8 cellular contexts compared by ENCODE assay signal in the genomic region with DNA sequence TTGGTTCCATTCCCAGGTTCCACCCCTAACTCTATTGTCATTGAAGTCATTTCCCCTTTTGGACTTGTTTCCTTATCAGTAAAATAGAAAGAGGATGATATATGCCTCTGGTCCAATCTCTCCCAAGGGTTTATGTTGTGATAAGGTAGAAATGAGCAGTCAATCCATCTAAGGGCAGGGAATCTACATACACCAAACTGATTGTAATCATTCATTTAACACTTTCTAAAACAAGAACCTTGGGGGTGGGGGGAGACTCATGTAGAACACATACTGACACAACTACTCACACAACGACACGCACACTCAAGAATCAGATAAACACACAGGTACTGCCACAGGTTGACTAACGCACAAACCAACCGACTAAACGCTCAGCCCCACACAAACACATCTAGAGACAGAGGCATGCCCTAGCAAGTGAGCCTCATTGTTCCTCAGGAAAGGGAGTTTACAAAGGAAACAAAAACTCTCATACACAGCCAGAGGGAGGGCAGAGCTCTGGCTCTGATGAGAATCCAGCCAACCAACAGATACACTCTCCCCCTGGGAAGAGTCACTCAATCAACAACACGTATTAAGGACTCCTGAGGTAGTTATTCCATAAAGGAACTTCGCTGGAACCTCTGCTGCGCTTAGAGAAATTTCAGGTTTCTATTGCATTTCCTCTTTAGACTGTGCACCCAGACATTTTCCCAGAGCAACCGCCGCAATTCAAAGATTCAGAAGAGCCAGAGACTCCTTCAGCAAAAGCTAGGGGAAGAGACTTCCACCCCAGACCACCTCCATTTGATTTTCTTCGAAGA. TPM values are rescaled to one million over a fixed set of nuclear protein-coding genes. Genes with fewer than 3 reads are reported as not detected.
DNase-seq lines count a peak whose midpoint lies in the region; ATAC-seq and TF ChIP-seq lines count a peak whose summit lies in the region.

No MANE protein-coding gene starts in this region.

- H3K27me3 ChIP-seq in RWPE2 (ENCODE audit: insufficient read depth, poor library complexity, severe bottlenecking) (no peaks in the 10 kb centered on the region), esophagus (ENCODE audit: control insufficient read depth in 1 of 2, insufficient read depth in 2 of 2, low read length in 2 of 2) (no peaks in the 10 kb centered on the region), neural progenitor cell (no peaks in the 10 kb centered on the region)

- H3K4me2 ChIP-seq in neural progenitor cell = peak overlapping the region; percentile 94

- H3F3A ChIP-seq in neural progenitor cell (ENCODE audit: low read depth) = peaks cover 24% of the 10 kb centered on the region

- H3K79me2 ChIP-seq in neural progenitor cell (ENCODE audit: low read depth) = peaks cover 56% of the 10 kb centered on the region

- no peak for DNase-seq in AG09309 (ENCODE audit: low read depth)
- no peak for DNase-seq in RWPE2 (ENCODE audit: low spot score)
- DNase-seq in neural progenitor cell (ENCODE audit: low spot score) = peak; percentile 74
- no peak for DNase-seq in SW480 (ENCODE audit: low spot score)
- no peak for DNase-seq in NCI-H1048 (lab: John Stamatoyannopoulos, UW)
- DNase-seq in NCI-H1436 (lab: John Stamatoyannopoulos, UW) = no peak

- no peaks in the 10 kb centered on the region for H3K36me3 Mint-ChIP-seq in neural progenitor cell

- peaks cover 26% of the 10 kb centered on the region for H4K20me1 ChIP-seq in neural progenitor cell (ENCODE audit: low read depth)

- H3K4me1 Mint-ChIP-seq in neural progenitor cell = peaks cover 24% of the 10 kb centered on the region

- WGBS in esophagus, 2 donors = 10 to 11% methylated on average over 11 of the region's 11 CpGs

- peak overlapping the region; percentile 90 for H3K4me3 Mint-ChIP-seq in neural progenitor cell

- H3K9ac ChIP-seq in neural progenitor cell = peak overlapping the region; percentile 42

- H3K4me3 ChIP-seq in AG09309 (ENCODE audit: control insufficient read depth, low read depth, low read length) (peak overlapping the region; percentile 42), RWPE2 (ENCODE audit: severe bottlenecking) (peak overlapping the region; percentile 73), esophagus (ENCODE audit: low read depth in 1 of 2, low read length in 2 of 2) (peak overlapping the region; percentile 66 to 89), neural progenitor cell (peak overlapping the region; percentile 77)

- H3K27ac ChIP-seq in RWPE2 (ENCODE audit: poor library complexity, severe bottlenecking) = peak overlapping the region; percentile 89
- H3K27ac ChIP-seq in esophagus (ENCODE audit: low read depth in 2 of 2, low read length in 1 of 2) = peak overlapping the region; percentile 96 to 97
- no peak overlapping the region for H3K27ac ChIP-seq in neural progenitor cell

- H3K9me3 ChIP-seq in RWPE2 (ENCODE audit: severe bottlenecking) (no peaks in the 10 kb centered on the region), esophagus (ENCODE audit: control insufficient read depth in 2 of 2, insufficient read depth in 1 of 2, low read depth in 1 of 2, low read length in 1 of 2) (no peaks in the 10 kb centered on the region), neural progenitor cell (ENCODE audit: low read depth) (no peaks in the 10 kb centered on the region)

- H3K36me3 ChIP-seq in RWPE2 (ENCODE audit: low read depth) (peaks cover 18% of the 10 kb centered on the region), esophagus (ENCODE audit: control insufficient read depth in 2 of 2, insufficient read depth in 2 of 2, low read length in 1 of 2) (no peaks in the 10 kb centered on the region), neural progenitor cell (no peaks in the 10 kb centered on the region)

- TF ChIP-seq CTCF in AG09309 (IDR thresholded peaks at IDR 0.05; ENCODE audit: control insufficient read depth, insufficient read depth, low read depth, low read length, missing control alignments) (no peak), RWPE2 (IDR thresholded peaks at IDR 0.05; ENCODE audit: poor library complexity, severe bottlenecking) (no peak), neural progenitor cell (IDR thresholded peaks at IDR 0.05) (no peak)

- peak overlapping the region; percentile 17 for H2AFZ ChIP-seq in neural progenitor cell (replicated peaks)

- H3K27ac Mint-ChIP-seq in neural progenitor cell = no peak overlapping the region

- no peaks in the 10 kb centered on the region for H3K9me3 Mint-ChIP-seq in neural progenitor cell

- H3K4me1 ChIP-seq in RWPE2 (ENCODE audit: insufficient read depth, poor library complexity, severe bottlenecking) = peaks cover 42% of the 10 kb centered on the region
- H3K4me1 ChIP-seq in esophagus (ENCODE audit: control insufficient read depth in 2 of 2, insufficient read depth in 2 of 2, low read length in 1 of 2) = peaks cover 2 to 6% of the 10 kb centered on the region in 2 donors
- H3K4me1 ChIP-seq in neural progenitor cell = peaks cover 22% of the 10 kb centered on the region

- peaks cover 37% of the 10 kb centered on the region for H3K27me3 Mint-ChIP-seq in neural progenitor cell (ENCODE audit: insufficient read depth, low read depth)

- ATAC-seq in GM21528 (IDR thresholded peaks at IDR 0.05; ENCODE audit: low FRiP score, unreplicated experiment) (peak; percentile 7), RWPE2 (ENCODE audit: low read depth) (peak; percentile 46)

RNA-seq across cellular contexts. Expression of a gene that starts 1.0 kb away (rescaled TPM):
- 10 to 100 TPM; 56.5 to 76.4 TPM for polyA plus RNA-seq in esophagus
- total RNA-seq in neural progenitor cell (ENCODE audit: low replicate concordance) = 60.0 and 69.3 TPM in 2 replicates

RNA-seq across cellular contexts. Expression of a gene that starts 18.8 kb away (rescaled TPM):
- 100 to 1,000 TPM in 1 of 2 donors, 10 to 100 TPM in 1; 92.4 to 117 TPM for polyA plus RNA-seq in esophagus
- 29.9 and 59.9 TPM in 2 replicates for total RNA-seq in neural progenitor cell (ENCODE audit: low replicate concordance)

RNA-seq across cellular contexts. Expression of a gene that starts 25.8 kb away (rescaled TPM):
- 10 to 100 TPM; 37.6 to 50.1 TPM for polyA plus RNA-seq in esophagus
- total RNA-seq in neural progenitor cell (ENCODE audit: low replicate concordance) = 74.4 and 103 TPM in 2 replicates

RNA-seq across cellular contexts. Expression of a gene that starts 49.7 kb away (rescaled TPM):
- 1 to 10 TPM; 7.9 to 9.5 TPM for polyA plus RNA-seq in esophagus
- 0.06 TPM in 1 of 2 replicates, not detected in the other for total RNA-seq in neural progenitor cell (ENCODE audit: low replicate concordance)
